In the genomic region with DNA sequence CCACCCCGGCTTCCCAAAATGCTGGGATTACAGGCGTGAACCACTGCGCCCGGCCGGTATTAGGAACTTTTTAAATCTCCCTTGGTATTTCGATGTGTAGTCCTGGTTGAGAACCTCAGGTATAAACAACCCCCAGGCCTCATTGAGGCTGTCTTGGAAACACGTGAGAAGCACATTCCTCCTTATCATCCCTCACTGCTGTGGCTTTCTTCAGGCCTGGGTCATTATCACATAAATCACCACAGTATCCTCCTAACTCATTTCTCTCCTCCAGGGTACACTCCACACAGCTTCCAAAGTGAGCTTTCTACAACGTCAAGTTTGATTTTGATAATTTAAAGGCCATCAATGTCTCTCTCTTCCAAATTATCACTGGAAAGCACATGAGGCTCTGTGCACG, we compare ENCODE assay signal across 35 cellular contexts.
"Had no signal": no experiment of that assay in that cellular context is flagged by ENCODE, and none has a peak within 500 bp of the region (broad histone marks: within the 10 kb centered on the region; RNA-seq: fewer than 3 reads in every experiment).

No MANE protein-coding gene starts in this region.

- H3K27ac ChIP-seq: KMS-11 had no signal

- H3K4me3 ChIP-seq: MG63 had no signal

- H3K36me3 ChIP-seq: MG63 had no signal

- DNase-seq: Karpas-422, Kasumi-1, MG63, MM.1S, MV-4-11, NCI-H1048, NCI-H1092, NCI-H1092 treated with DMSO at 0.1 percent for 48 hours, NCI-H1105, NCI-H1105 treated with DMSO at 0.1 percent for 48 hours, NCI-H1417, NCI-H1417 treated with DMSO at 0.1 percent for 48 hours, NCI-H1436, NCI-H1436 treated with DMSO at 0.1 percent for 48 hours, NCI-H146, NCI-H1694, NCI-H1694 treated with DMSO at 0.1 percent for 48 hours, NCI-H187, NCI-H187 treated with DMSO at 0.1 percent for 48 hours, NCI-H1930, NCI-H2029, NCI-H2029 treated with DMSO at 0.1 percent for 48 hours, NCI-H2081, NCI-H2081 treated with DMSO at 0.1 percent for 48 hours, NCI-H2107, NCI-H2171, NCI-H2171 treated with DMSO at 0.1 percent for 48 hours, NCI-H2227 treated with DMSO at 0.1 percent for 48 hours, NCI-H226, NCI-H345, NCI-H446, NCI-H446 treated with DMSO at 0.1 percent for 48 hours, NCI-H510A, NCI-H510A treated with DMSO at 0.1 percent for 48 hours had no signal

- H3K27me3 ChIP-seq: MG63 had no signal

- H3K4me2 ChIP-seq: KMS-11 had no signal

- H3K9ac ChIP-seq: KMS-11 had no signal

- H3K9me3 ChIP-seq: MG63 had no signal
